ENCODE assay signal across 14 cellular contexts in the genomic region with DNA sequence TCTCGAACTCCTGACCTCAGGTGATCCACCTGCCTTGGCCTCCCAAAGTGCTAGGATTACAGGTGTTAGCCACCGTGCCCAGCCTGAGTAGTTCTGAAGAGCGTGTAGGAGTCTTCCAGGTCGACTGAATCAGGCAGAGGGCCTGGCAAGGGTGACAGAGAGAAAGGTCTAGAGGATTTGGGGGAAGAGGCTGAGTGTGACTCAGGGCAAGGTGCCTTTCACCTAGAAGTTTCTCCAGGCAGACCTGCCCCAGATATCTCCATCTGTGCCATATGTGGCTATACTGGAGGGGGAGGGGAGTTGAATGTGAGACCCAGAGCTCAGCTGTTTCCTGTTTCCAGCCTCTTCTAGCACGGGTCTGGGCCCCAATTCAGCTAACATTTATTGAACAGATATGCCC. TPM values are rescaled to one million over a fixed set of nuclear protein-coding genes. Genes with fewer than 3 reads are reported as not detected.
A peak's percentile ranks its signal among the peaks of the same experiment; 100 is the strongest.
DNase-seq lines count a peak whose midpoint lies in the region; ATAC-seq and TF ChIP-seq lines count a peak whose summit lies in the region.
"Had no signal": no experiment of that assay in that cellular context is flagged by ENCODE, and none has a peak within 500 bp of the region (broad histone marks: within the 10 kb centered on the region; RNA-seq: fewer than 3 reads in every experiment).

No MANE protein-coding gene starts in this region.

- peaks cover 3% of the 10 kb centered on the region for H3K36me3 Mint-ChIP-seq in activated CD8-positive, alpha-beta memory T cell treated with anti-CD3 and anti-CD28 coated beads, Interleukin-2, amount 10 ng/mL, durations not matched to agents 7 days and 5 days
- peaks cover 11% of the 10 kb centered on the region for H3K36me3 Mint-ChIP-seq in effector memory CD8-positive, alpha-beta T cell (ENCODE audit: insufficient read depth)
- H3K36me3 Mint-ChIP-seq in stimulated activated naive B cell treated with anti-CD40 and anti-IgM and Interleukin-4, amounts not matched to agents 10 μg/mL and 1 μg/mL and 100 μg/mL, for 72 hours = peaks cover 11 to 19% of the 10 kb centered on the region in 2 donors

- H4K20me1 ChIP-seq in PC-9 (ENCODE audit: insufficient read depth) = no peaks in the 10 kb centered on the region

- ATAC-seq in activated CD8-positive, alpha-beta memory T cell treated with anti-CD3 and anti-CD28 coated beads, Interleukin-2, amount 10 ng/mL, durations not matched to agents 7 days and 5 days = no peak
- no peak for ATAC-seq in effector memory CD8-positive, alpha-beta T cell (replicated peaks)
- no peak for ATAC-seq in stimulated activated naive B cell treated with anti-CD40 and anti-IgM and Interleukin-4, amounts not matched to agents 10 μg/mL and 1 μg/mL and 100 μg/mL, for 72 hours (replicated peaks)
- ATAC-seq in GM19328 (IDR thresholded peaks at IDR 0.05; ENCODE audit: unreplicated experiment) (no peak), GM19395 (IDR thresholded peaks at IDR 0.05; ENCODE audit: unreplicated experiment) (no peak)
- ATAC-seq: lower lobe of right lung had no signal

- DNase-seq in activated CD8-positive, alpha-beta memory T cell treated with anti-CD3 and anti-CD28 coated beads, Interleukin-2, amount 10 ng/mL, durations not matched to agents 7 days and 5 days = no peak
- DNase-seq in activated CD8-positive, alpha-beta memory T cell treated with anti-CD3 and anti-CD28 coated beads for 24 hours = no peak
- DNase-seq in PC-9 (peak in 1 of 2 experiments; percentile 50), NCI-H510A treated with DMSO at 0.1 percent for 48 hours (lab: John Stamatoyannopoulos, UW) (no peak)
- DNase-seq in effector memory CD8-positive, alpha-beta T cell = no peak
- DNase-seq in stimulated activated naive B cell treated with anti-CD40 and anti-IgM and Interleukin-4, amounts not matched to agents 10 μg/mL and 1 μg/mL and 100 μg/mL, for 72 hours = no peak
- DNase-seq: lower lobe of right lung; ovary; stimulated activated CD4-positive, alpha-beta T cell treated with anti-CD3 and anti-CD28 coated beads, Interleukin-12 subunit alpha, Interleukin-12 subunit beta, amount 100 ng/mL, for 4 hours; T1000; upper lobe of left lung had no signal

- no peak overlapping the region for H3K4me3 ChIP-seq in PC-9

- no peak overlapping the region for H2AFZ ChIP-seq in PC-9

- peaks cover 25% of the 10 kb centered on the region for H3K79me2 ChIP-seq in PC-9 (ENCODE audit: low read depth)

- peaks cover 36% of the 10 kb centered on the region for H3K4me1 ChIP-seq in PC-9 (replicated peaks; ENCODE audit: insufficient read depth)

- no peaks in the 10 kb centered on the region for H3K27me3 ChIP-seq in PC-9 (ENCODE audit: insufficient read depth, low read depth)
- H3K27me3 ChIP-seq: cardiac muscle cell, ovary, upper lobe of left lung had no signal

- H3K9me3 ChIP-seq in PC-9 (ENCODE audit: insufficient read depth, low read depth) = no peaks in the 10 kb centered on the region
- H3K9me3 ChIP-seq: ovary had no signal

- BruUV-seq in PC-9 (replicated peaks; lab: Mats Ljungman, UMichigan) = no TSS peak

- H3K9me2 ChIP-seq in PC-9 (ENCODE audit: insufficient read depth) = no peaks in the 10 kb centered on the region

- CTCF ChIA-PET in activated CD8-positive, alpha-beta memory T cell treated with anti-CD3 and anti-CD28 coated beads, Interleukin-2, amount 10 ng/mL, durations not matched to agents 7 days and 5 days (lab: Charles Lee) = interaction anchor here (2.3 kb wide), 1 partner anchor 33 kb away, joined by 8 read pairs; no protein-coding TSS in a partner anchor
- CTCF ChIA-PET in PC-9 (lab: Charles Lee) = no interaction called here

- no peak for TF ChIP-seq CTCF in PC-9 (conservative IDR thresholded peaks at IDR 0.05)

- H3K9me3 Mint-ChIP-seq in activated CD8-positive, alpha-beta memory T cell treated with anti-CD3 and anti-CD28 coated beads, Interleukin-2, amount 10 ng/mL, durations not matched to agents 7 days and 5 days (ENCODE audit: low read depth) = peaks cover 5% of the 10 kb centered on the region
- H3K9me3 Mint-ChIP-seq in effector memory CD8-positive, alpha-beta T cell = no peaks in the 10 kb centered on the region
- H3K9me3 Mint-ChIP-seq in stimulated activated naive B cell treated with anti-CD40 and anti-IgM and Interleukin-4, amounts not matched to agents 10 μg/mL and 1 μg/mL and 100 μg/mL, for 72 hours = peaks cover 6% of the 10 kb centered on the region in 2 donors

- peak overlapping the region; percentile 86 for H3K4me2 ChIP-seq in PC-9

- no peak overlapping the region for H3K27ac Mint-ChIP-seq in activated CD8-positive, alpha-beta memory T cell treated with anti-CD3 and anti-CD28 coated beads, Interleukin-2, amount 10 ng/mL, durations not matched to agents 7 days and 5 days
- H3K27ac Mint-ChIP-seq in effector memory CD8-positive, alpha-beta T cell = peak overlapping the region; percentile 91 to 97
- peak overlapping the region; percentile 62 for H3K27ac Mint-ChIP-seq in stimulated activated naive B cell treated with anti-CD40 and anti-IgM and Interleukin-4, amounts not matched to agents 10 μg/mL and 1 μg/mL and 100 μg/mL, for 72 hours

- intact Hi-C loops in PC-9 (cut with micrococcal nuclease; ENCODE audit: unreplicated experiment) = loop anchor here (2.0 kb wide), 1 partner anchor 23 kb away; no protein-coding TSS in a partner anchor

- H3K36me3 ChIP-seq in PC-9 (ENCODE audit: low read depth) = peaks cover 4% of the 10 kb centered on the region; the same call in 1 of the 2 replicates
- H3K36me3 ChIP-seq: cardiac muscle cell, ovary had no signal

- H3K4me3 Mint-ChIP-seq in activated CD8-positive, alpha-beta memory T cell treated with anti-CD3 and anti-CD28 coated beads, Interleukin-2, amount 10 ng/mL, durations not matched to agents 7 days and 5 days = peak overlapping the region; percentile 92
- H3K4me3 Mint-ChIP-seq in effector memory CD8-positive, alpha-beta T cell = peak overlapping the region; percentile 96 to 97
- peak overlapping the region; percentile 90 to 95 for H3K4me3 Mint-ChIP-seq in stimulated activated naive B cell treated with anti-CD40 and anti-IgM and Interleukin-4, amounts not matched to agents 10 μg/mL and 1 μg/mL and 100 μg/mL, for 72 hours

- peaks cover 21% of the 10 kb centered on the region for H3K4me1 Mint-ChIP-seq in activated CD8-positive, alpha-beta memory T cell treated with anti-CD3 and anti-CD28 coated beads, Interleukin-2, amount 10 ng/mL, durations not matched to agents 7 days and 5 days
- H3K4me1 Mint-ChIP-seq in effector memory CD8-positive, alpha-beta T cell (ENCODE audit: low read depth in 2 of 2) = peaks cover 25 to 31% of the 10 kb centered on the region in 2 donors
- H3K4me1 Mint-ChIP-seq in stimulated activated naive B cell treated with anti-CD40 and anti-IgM and Interleukin-4, amounts not matched to agents 10 μg/mL and 1 μg/mL and 100 μg/mL, for 72 hours = peaks cover 21 to 44% of the 10 kb centered on the region in 2 donors

- peaks cover 47% of the 10 kb centered on the region for H3F3A ChIP-seq in PC-9 (ENCODE audit: insufficient read depth, low read depth)

- peak overlapping the region; percentile 67 for H3K27ac ChIP-seq in PC-9

- H3K27me3 Mint-ChIP-seq in activated CD8-positive, alpha-beta memory T cell treated with anti-CD3 and anti-CD28 coated beads, Interleukin-2, amount 10 ng/mL, durations not matched to agents 7 days and 5 days = no peaks in the 10 kb centered on the region
- no peaks in the 10 kb centered on the region for H3K27me3 Mint-ChIP-seq in effector memory CD8-positive, alpha-beta T cell
- no peaks in the 10 kb centered on the region for H3K27me3 Mint-ChIP-seq in stimulated activated naive B cell treated with anti-CD40 and anti-IgM and Interleukin-4, amounts not matched to agents 10 μg/mL and 1 μg/mL and 100 μg/mL, for 72 hours

- POLR2A ChIA-PET in PC-9 (lab: Charles Lee; ENCODE audit: unreplicated experiment) = interaction anchor here (1.1 kb wide), 1 partner anchor 11 kb away, joined by 18 read pairs; no protein-coding TSS in a partner anchor

RNA-seq across cellular contexts. Expression of a gene that starts 1.2 kb away (rescaled TPM):
- 10 to 100 TPM; 13.0 to 16.1 TPM for total RNA-seq in activated CD8-positive, alpha-beta memory T cell treated with anti-CD3 and anti-CD28 coated beads, Interleukin-2, amount 10 ng/mL, durations not matched to agents 7 days and 5 days
- total RNA-seq in PC-9 (2021) = 9.4 and 13.7 TPM in 2 replicates

RNA-seq across cellular contexts. Expression of a gene that starts 1.5 kb away (rescaled TPM):
- total RNA-seq in activated CD8-positive, alpha-beta memory T cell treated with anti-CD3 and anti-CD28 coated beads, Interleukin-2, amount 10 ng/mL, durations not matched to agents 7 days and 5 days = 10 to 100 TPM; 25.1 to 28.1 TPM
- total RNA-seq in PC-9 (2021) = 80.3 and 90.6 TPM in 2 replicates

RNA-seq across cellular contexts. Expression of a gene that starts 7.7 kb away (rescaled TPM):
- 1 to 10 TPM in 1 of 2 experiments, under 1 TPM in 1; 0.87 to 1.3 TPM for total RNA-seq in activated CD8-positive, alpha-beta memory T cell treated with anti-CD3 and anti-CD28 coated beads, Interleukin-2, amount 10 ng/mL, durations not matched to agents 7 days and 5 days
- 25.2 and 30.4 TPM in 2 replicates for total RNA-seq in PC-9 (2021)

RNA-seq across cellular contexts. Expression of a gene that starts 8.1 kb away (rescaled TPM):
- 1 to 10 TPM; 3.6 to 5.1 TPM for total RNA-seq in activated CD8-positive, alpha-beta memory T cell treated with anti-CD3 and anti-CD28 coated beads, Interleukin-2, amount 10 ng/mL, durations not matched to agents 7 days and 5 days
- 35.0 and 36.5 TPM in 2 replicates for total RNA-seq in PC-9 (2021)

RNA-seq across cellular contexts. Expression of a gene that starts 26.9 kb away (rescaled TPM):
- total RNA-seq in activated CD8-positive, alpha-beta memory T cell treated with anti-CD3 and anti-CD28 coated beads, Interleukin-2, amount 10 ng/mL, durations not matched to agents 7 days and 5 days = 1 to 10 TPM; 2.6 to 3.9 TPM
- 4.6 and 4.8 TPM in 2 replicates for total RNA-seq in PC-9 (2021)

Comparison
In these comparisons a context has a peak if more than half of its experiments do, and no peak if none do; other contexts are left out.
1. RNA of a gene that starts 7.7 kb away (total RNA-seq): 25.2 to 30.4 TPM in PC-9; 0.87 to 1.3 TPM in activated CD8-positive, alpha-beta memory T cell treated with anti-CD3 and anti-CD28 coated beads, Interleukin-2, amount 10 ng/mL, durations not matched to agents 7 days and 5 days; every median in the first group is over 10 times any median in the second.
2. Peak in every context shown above with its lines, with median percentiles within 50 percentile points of each other: H3K4me3 Mint-ChIP-seq.